Comparison of ENCODE assay signal across 11 cellular contexts in genomic region chr16:49914697-49915096, GRCh38. TPM values are rescaled to one million over a fixed set of nuclear protein-coding genes. Genes with fewer than 3 reads are reported as not detected.
"Had no signal": no experiment of that assay in that cellular context is flagged by ENCODE, and none has a peak within 500 bp of the region (broad histone marks: within the 10 kb centered on the region; RNA-seq: fewer than 3 reads in every experiment).

No MANE protein-coding gene starts in this region.

- H3K9ac ChIP-seq: GM23248 had no signal

- H3K9me3 ChIP-seq: HAP-1 had no signal

- H3K27ac Mint-ChIP-seq: GM23338, H9, HFFc6 had no signal

- H3K4me3 ChIP-seq: GM23248, GM23338, HAP-1 had no signal

- H3K4me2 ChIP-seq: GM23338 had no signal

- H3K36me3 ChIP-seq: HAP-1 had no signal

- H2AFZ ChIP-seq: GM23248, GM23338 had no signal

- ATAC-seq: GM23338, HCT116 had no signal

- H3K4me3 Mint-ChIP-seq: GM23338, H9, HFFc6 had no signal

- DNase-seq: GM23248, GOT3, H7, H9, HCEC 1CT, HFFc6 had no signal

- H3K9me3 Mint-ChIP-seq: GM23338, HFFc6 had no signal

- H3K27ac ChIP-seq: GM23248 had no signal

- FAIRE-seq: H1, H54 had no signal

- H3K4me1 ChIP-seq: HAP-1 had no signal

RNA-seq across cellular contexts. Expression of gene ZNF423, which starts 58.8 kb away (rescaled TPM):
- total RNA-seq: HFFc6 had no signal
